In the genomic region with DNA sequence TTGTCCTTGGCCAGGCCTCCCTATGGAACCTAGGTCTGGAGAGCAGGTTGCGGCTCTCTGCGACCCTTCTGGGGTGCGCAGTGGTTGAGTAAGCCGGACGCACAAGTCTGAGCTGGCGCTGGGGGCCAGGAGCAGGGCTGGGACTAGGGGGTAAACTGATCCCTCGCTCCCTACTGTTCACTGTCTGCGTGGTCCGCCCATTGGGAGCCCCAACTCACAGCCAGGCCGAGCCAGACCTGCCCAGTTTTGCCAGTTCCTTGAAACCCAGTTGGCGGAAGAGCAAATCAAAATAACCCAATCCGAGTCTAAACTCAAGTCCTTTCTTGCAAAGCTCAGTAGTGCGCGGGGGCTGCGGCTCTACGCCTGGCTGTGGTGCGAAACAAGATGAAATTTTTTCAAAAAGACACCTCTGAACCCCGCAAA, we compare ENCODE assay signal across 9 cellular contexts. TPM values are rescaled to one million over a fixed set of nuclear protein-coding genes. Genes with fewer than 3 reads are reported as not detected.
DNase-seq lines count a peak whose midpoint lies in the region; ATAC-seq and TF ChIP-seq lines count a peak whose summit lies in the region.
"Had no signal": no experiment of that assay in that cellular context is flagged by ENCODE, and none has a peak within 500 bp of the region (broad histone marks: within the 10 kb centered on the region; RNA-seq: fewer than 3 reads in every experiment).

No MANE protein-coding gene starts in this region.

- no peak overlapping the region for H4K5ac ChIP-seq in mesendoderm (ENCODE audit: low read length)

- H3K9me3 Mint-ChIP-seq in effector memory CD8-positive, alpha-beta T cell = no peaks in the 10 kb centered on the region

- intact Hi-C loops in testis (cut with DNase I; ENCODE audit: low total_unique reads) = no loop called here

- H2AK5ac ChIP-seq in mesendoderm (ENCODE audit: low read length) = peak overlapping the region; percentile 47

- H2BK5ac ChIP-seq in mesendoderm (ENCODE audit: low read length) = no peak overlapping the region

- no peak overlapping the region for H2BK120ac ChIP-seq in mesendoderm (ENCODE audit: low read depth, low read length)

- H3K27me3 Mint-ChIP-seq in effector memory CD8-positive, alpha-beta T cell = peaks cover 59 to 85% of the 10 kb centered on the region in 2 donors

- H3K9me3 ChIP-seq in Loucy (ENCODE audit: insufficient read depth, low read depth, low read length) = no peaks in the 10 kb centered on the region
- no peaks in the 10 kb centered on the region for H3K9me3 ChIP-seq in testis

- ATAC-seq in effector memory CD8-positive, alpha-beta T cell (replicated peaks) = no peak
- ATAC-seq in GM18870 (IDR thresholded peaks at IDR 0.05; ENCODE audit: unreplicated experiment) (no peak), HG02852 (IDR thresholded peaks at IDR 0.05; ENCODE audit: unreplicated experiment) (no peak), GM21528 (IDR thresholded peaks at IDR 0.05; ENCODE audit: low FRiP score, unreplicated experiment) (no peak)
- ATAC-seq: Panc1 had no signal

- H3K79me1 ChIP-seq in mesendoderm (ENCODE audit: low read length) = peaks cover 1% of the 10 kb centered on the region

- peak overlapping the region; percentile 54 for H3K9ac ChIP-seq in Loucy (ENCODE audit: low read depth, low read length, poor library complexity, severe bottlenecking)
- H3K9ac ChIP-seq in mesendoderm (ENCODE audit: low read length) = peak overlapping the region; percentile 83

- no peak overlapping the region for H4K8ac ChIP-seq in mesendoderm (ENCODE audit: low read depth, low read length)

- H3K4me3 Mint-ChIP-seq in effector memory CD8-positive, alpha-beta T cell = peak overlapping the region; percentile 66 to 74

- H3K4me1 Mint-ChIP-seq in effector memory CD8-positive, alpha-beta T cell (ENCODE audit: low read depth in 2 of 2) = peaks cover 13 to 15% of the 10 kb centered on the region in 2 donors

- H3K79me2 ChIP-seq in Loucy (ENCODE audit: insufficient read depth, low read length) (no peaks in the 10 kb centered on the region), mesendoderm (ENCODE audit: control insufficient read depth, insufficient read depth, low read length) (no peaks in the 10 kb centered on the region)

- H3K36me3 ChIP-seq in Loucy (ENCODE audit: insufficient read depth, low read length) = no peaks in the 10 kb centered on the region
- H3K36me3 ChIP-seq in mesendoderm (ENCODE audit: control insufficient read depth, insufficient read depth, low read length) = no peaks in the 10 kb centered on the region
- H3K36me3 ChIP-seq in testis (ENCODE audit: low read depth, missing control alignments) = no peaks in the 10 kb centered on the region

- peak overlapping the region; percentile 94 for H3K56ac ChIP-seq in mesendoderm (ENCODE audit: low read length)

- peaks cover 53% of the 10 kb centered on the region for H3K27me3 ChIP-seq in Loucy (ENCODE audit: insufficient read depth, low read length, poor library complexity, severe bottlenecking)
- no peaks in the 10 kb centered on the region for H3K27me3 ChIP-seq in mesendoderm (ENCODE audit: insufficient read depth, low read length, poor library complexity)
- H3K27me3 ChIP-seq in testis = no peaks in the 10 kb centered on the region

- no peaks in the 10 kb centered on the region for H3F3A ChIP-seq in Loucy (ENCODE audit: low read depth)

- H3K9me2 ChIP-seq in Loucy (replicated peaks; ENCODE audit: low read depth, low read length) = no peaks in the 10 kb centered on the region

- peak overlapping the region; percentile 85 for H3K18ac ChIP-seq in mesendoderm (ENCODE audit: low read length)

- H2BK15ac ChIP-seq in mesendoderm (replicated peaks; ENCODE audit: low read depth) = no peak overlapping the region

- TF ChIP-seq POLR2A in testis (IDR thresholded peaks at IDR 0.05) = no peak

- DNase-seq in effector memory CD8-positive, alpha-beta T cell = no peak
- DNase-seq in mesendoderm (peak; percentile 53), testis (no peak), NCI-H1105 (lab: John Stamatoyannopoulos, UW) (no peak)

- no peak overlapping the region for H3K4ac ChIP-seq in mesendoderm (ENCODE audit: low read depth, low read length)

- TF ChIP-seq CTCF in Loucy (conservative IDR thresholded peaks at IDR 0.05; ENCODE audit: low read length) (no peak), testis (IDR thresholded peaks at IDR 0.05) (no peak)

- no peaks in the 10 kb centered on the region for H4K20me1 ChIP-seq in Loucy (ENCODE audit: insufficient read depth, low read length, poor library complexity, severe bottlenecking)

- no CpG with 5 or more reads among the region's 18 CpGs for WGBS in mesendoderm (ENCODE audit: extremely low coverage, insufficient coverage, low lambda C conversion rate)
- 10 to 12% methylated on average over 18 of the region's 18 CpGs for WGBS in testis, 2 donors

- H3K4me2 ChIP-seq in Loucy (ENCODE audit: low read depth, low read length, poor library complexity, severe bottlenecking) = peak overlapping the region; percentile 93
- H3K4me2 ChIP-seq in mesendoderm (ENCODE audit: low read length) = peak overlapping the region; percentile 94

- H3K4me1 ChIP-seq in Loucy (ENCODE audit: insufficient read depth, low read length, poor library complexity, severe bottlenecking) (peaks cover 17% of the 10 kb centered on the region), mesendoderm (ENCODE audit: control insufficient read depth, low read depth, low read length) (peaks cover 10% of the 10 kb centered on the region), testis (peaks cover 37% of the 10 kb centered on the region)

- peak overlapping the region; percentile 85 for H3K23ac ChIP-seq in mesendoderm (ENCODE audit: low read length)

- no peak overlapping the region for H3K27ac Mint-ChIP-seq in effector memory CD8-positive, alpha-beta T cell

- H3K36me3 Mint-ChIP-seq in effector memory CD8-positive, alpha-beta T cell (ENCODE audit: insufficient read depth) = no peaks in the 10 kb centered on the region

- H3K4me3 ChIP-seq in Loucy (ENCODE audit: low read length, poor library complexity, severe bottlenecking) (no peak overlapping the region), mesendoderm (ENCODE audit: low read length) (peak overlapping the region; percentile 82), testis (peak overlapping the region; percentile 72 to 74)

- H2AFZ ChIP-seq in Loucy (ENCODE audit: low read length) = no peak overlapping the region

- H3K27ac ChIP-seq in mesendoderm (ENCODE audit: low read depth, low read length) = no peak overlapping the region
- peak overlapping the region; percentile 35 to 85 for H3K27ac ChIP-seq in testis

RNA-seq across cellular contexts. Expression of gene RGMA, which starts 17.5 kb away (rescaled TPM):
- 8.8 TPM for polyA plus RNA-seq in mesendoderm (2013, experiment 1 of 2)
- polyA plus RNA-seq in mesendoderm (2013, experiment 2 of 2) = 9.4 TPM
- 100 to 1,000 TPM in 1 of 2 donors, 10 to 100 TPM in 1; 65.4 to 120 TPM for total RNA-seq in testis
- 53.7 TPM for polyA plus RNA-seq in testis (ENCODE audit: insufficient read depth, low read depth, low replicate concordance)
